ENCODE assay signal across 2 cellular contexts in the genomic region with DNA sequence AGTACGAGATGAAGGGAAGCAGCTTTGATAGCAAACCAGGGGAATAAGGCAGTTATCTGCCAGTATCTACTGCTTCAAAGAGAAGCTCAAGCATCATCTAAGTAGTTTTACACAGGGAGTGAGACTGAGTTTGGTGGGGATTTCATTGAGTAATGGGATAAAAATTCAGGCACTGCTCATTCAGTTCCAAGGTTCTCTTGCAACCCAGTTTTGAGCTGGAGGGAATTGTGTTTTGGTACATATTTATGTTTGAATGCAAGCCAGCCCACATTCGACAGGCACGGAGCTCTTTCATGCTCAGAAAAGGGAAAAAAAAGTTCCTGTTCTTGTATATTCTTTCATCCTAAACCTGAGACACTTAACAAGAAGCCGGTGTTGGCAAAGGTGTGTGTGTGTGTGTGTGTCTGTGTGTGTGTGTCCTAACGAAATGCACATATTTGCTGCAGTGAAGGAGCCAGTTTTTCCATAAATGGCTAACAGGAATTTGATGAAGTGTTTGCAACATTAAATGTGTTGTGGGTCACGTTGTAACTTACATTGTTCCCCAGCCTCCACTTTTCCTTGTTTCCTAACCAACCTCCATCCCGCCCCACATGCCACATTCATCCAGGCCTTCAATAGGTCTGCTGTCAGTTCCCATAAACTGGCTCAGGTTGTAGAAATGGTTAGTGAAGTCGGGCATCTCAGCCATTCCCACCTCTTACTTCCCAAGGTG.
TF ChIP-seq lines count a peak whose summit lies in the region.

No MANE protein-coding gene starts in this region.

TF ChIP-seq in GM23338, 12 proteins besides CTCF, POLR2A, EP300 and RAD21 (continues in another document):
- TF ChIP-seq, protein P1, sequence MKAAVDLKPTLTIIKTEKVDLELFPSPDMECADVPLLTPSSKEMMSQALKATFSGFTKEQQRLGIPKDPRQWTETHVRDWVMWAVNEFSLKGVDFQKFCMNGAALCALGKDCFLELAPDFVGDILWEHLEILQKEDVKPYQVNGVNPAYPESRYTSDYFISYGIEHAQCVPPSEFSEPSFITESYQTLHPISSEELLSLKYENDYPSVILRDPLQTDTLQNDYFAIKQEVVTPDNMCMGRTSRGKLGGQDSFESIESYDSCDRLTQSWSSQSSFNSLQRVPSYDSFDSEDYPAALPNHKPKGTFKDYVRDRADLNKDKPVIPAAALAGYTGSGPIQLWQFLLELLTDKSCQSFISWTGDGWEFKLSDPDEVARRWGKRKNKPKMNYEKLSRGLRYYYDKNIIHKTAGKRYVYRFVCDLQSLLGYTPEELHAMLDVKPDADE (IDR thresholded peaks at IDR 0.05) = no peak
- TF ChIP-seq ZNF331 (CRISPR knock-in tag; IDR thresholded peaks at IDR 0.05; ENCODE audit: low read depth) (no peak), STAT1 (IDR thresholded peaks at IDR 0.05; ENCODE audit: unreplicated experiment) (no peak), EZH2phosphoT487 (IDR thresholded peaks at IDR 0.05; ENCODE audit: unreplicated experiment) (no peak), JUNB (IDR thresholded peaks at IDR 0.05; ENCODE audit: unreplicated experiment) (no peak), EZH2 (IDR thresholded peaks at IDR 0.05; ENCODE audit: low read depth, unreplicated experiment) (no peak)
- TF ChIP-seq, protein P2, sequence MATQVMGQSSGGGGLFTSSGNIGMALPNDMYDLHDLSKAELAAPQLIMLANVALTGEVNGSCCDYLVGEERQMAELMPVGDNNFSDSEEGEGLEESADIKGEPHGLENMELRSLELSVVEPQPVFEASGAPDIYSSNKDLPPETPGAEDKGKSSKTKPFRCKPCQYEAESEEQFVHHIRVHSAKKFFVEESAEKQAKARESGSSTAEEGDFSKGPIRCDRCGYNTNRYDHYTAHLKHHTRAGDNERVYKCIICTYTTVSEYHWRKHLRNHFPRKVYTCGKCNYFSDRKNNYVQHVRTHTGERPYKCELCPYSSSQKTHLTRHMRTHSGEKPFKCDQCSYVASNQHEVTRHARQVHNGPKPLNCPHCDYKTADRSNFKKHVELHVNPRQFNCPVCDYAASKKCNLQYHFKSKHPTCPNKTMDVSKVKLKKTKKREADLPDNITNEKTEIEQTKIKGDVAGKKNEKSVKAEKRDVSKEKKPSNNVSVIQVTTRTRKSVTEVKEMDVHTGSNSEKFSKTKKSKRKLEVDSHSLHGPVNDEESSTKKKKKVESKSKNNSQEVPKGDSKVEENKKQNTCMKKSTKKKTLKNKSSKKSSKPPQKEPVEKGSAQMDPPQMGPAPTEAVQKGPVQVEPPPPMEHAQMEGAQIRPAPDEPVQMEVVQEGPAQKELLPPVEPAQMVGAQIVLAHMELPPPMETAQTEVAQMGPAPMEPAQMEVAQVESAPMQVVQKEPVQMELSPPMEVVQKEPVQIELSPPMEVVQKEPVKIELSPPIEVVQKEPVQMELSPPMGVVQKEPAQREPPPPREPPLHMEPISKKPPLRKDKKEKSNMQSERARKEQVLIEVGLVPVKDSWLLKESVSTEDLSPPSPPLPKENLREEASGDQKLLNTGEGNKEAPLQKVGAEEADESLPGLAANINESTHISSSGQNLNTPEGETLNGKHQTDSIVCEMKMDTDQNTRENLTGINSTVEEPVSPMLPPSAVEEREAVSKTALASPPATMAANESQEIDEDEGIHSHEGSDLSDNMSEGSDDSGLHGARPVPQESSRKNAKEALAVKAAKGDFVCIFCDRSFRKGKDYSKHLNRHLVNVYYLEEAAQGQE (IDR thresholded peaks at IDR 0.05; ENCODE audit: unreplicated experiment) = no peak
- TF ChIP-seq, protein P3, sequence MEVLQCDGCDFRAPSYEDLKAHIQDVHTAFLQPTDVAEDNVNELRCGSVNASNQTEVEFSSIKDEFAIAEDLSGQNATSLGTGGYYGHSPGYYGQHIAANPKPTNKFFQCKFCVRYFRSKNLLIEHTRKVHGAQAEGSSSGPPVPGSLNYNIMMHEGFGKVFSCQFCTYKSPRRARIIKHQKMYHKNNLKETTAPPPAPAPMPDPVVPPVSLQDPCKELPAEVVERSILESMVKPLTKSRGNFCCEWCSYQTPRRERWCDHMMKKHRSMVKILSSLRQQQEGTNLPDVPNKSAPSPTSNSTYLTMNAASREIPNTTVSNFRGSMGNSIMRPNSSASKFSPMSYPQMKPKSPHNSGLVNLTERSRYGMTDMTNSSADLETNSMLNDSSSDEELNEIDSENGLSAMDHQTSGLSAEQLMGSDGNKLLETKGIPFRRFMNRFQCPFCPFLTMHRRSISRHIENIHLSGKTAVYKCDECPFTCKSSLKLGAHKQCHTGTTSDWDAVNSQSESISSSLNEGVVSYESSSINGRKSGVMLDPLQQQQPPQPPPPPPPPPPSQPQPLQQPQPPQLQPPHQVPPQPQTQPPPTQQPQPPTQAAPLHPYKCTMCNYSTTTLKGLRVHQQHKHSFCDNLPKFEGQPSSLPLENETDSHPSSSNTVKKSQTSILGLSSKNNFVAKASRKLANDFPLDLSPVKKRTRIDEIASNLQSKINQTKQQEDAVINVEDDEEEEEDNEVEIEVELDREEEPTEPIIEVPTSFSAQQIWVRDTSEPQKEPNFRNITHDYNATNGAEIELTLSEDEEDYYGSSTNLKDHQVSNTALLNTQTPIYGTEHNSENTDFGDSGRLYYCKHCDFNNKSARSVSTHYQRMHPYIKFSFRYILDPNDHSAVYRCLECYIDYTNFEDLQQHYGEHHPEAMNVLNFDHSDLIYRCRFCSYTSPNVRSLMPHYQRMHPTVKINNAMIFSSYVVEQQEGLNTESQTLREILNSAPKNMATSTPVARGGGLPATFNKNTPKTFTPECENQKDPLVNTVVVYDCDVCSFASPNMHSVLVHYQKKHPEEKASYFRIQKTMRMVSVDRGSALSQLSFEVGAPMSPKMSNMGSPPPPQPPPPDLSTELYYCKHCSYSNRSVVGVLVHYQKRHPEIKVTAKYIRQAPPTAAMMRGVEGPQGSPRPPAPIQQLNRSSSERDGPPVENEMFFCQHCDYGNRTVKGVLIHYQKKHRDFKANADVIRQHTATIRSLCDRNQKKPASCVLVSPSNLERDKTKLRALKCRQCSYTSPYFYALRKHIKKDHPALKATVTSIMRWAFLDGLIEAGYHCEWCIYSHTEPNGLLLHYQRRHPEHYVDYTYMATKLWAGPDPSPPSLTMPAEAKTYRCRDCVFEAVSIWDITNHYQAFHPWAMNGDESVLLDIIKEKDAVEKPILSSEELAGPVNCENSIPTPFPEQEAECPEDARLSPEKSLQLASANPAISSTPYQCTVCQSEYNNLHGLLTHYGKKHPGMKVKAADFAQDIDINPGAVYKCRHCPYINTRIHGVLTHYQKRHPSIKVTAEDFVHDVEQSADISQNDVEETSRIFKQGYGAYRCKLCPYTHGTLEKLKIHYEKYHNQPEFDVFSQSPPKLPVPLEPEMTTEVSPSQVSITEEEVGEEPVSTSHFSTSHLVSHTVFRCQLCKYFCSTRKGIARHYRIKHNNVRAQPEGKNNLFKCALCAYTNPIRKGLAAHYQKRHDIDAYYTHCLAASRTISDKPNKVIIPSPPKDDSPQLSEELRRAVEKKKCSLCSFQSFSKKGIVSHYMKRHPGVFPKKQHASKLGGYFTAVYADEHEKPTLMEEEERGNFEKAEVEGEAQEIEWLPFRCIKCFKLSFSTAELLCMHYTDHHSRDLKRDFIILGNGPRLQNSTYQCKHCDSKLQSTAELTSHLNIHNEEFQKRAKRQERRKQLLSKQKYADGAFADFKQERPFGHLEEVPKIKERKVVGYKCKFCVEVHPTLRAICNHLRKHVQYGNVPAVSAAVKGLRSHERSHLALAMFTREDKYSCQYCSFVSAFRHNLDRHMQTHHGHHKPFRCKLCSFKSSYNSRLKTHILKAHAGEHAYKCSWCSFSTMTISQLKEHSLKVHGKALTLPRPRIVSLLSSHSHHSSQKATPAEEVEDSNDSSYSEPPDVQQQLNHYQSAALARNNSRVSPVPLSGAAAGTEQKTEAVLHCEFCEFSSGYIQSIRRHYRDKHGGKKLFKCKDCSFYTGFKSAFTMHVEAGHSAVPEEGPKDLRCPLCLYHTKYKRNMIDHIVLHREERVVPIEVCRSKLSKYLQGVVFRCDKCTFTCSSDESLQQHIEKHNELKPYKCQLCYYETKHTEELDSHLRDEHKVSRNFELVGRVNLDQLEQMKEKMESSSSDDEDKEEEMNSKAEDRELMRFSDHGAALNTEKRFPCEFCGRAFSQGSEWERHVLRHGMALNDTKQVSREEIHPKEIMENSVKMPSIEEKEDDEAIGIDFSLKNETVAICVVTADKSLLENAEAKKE (CRISPR knock-in tag; IDR thresholded peaks at IDR 0.05) = no peak

TF ChIP-seq in H1, 55 proteins besides CTCF, POLR2A, EP300 and RAD21:
- no peak for TF ChIP-seq NANOG (IDR thresholded peaks at IDR 0.05; ENCODE audit: insufficient read depth, low read depth, low read length, poor library complexity, severe bottlenecking)
- TF ChIP-seq TBP (IDR thresholded peaks at IDR 0.05; ENCODE audit: low read depth, low read length) = no peak
- TF ChIP-seq POLR2AphosphoS5 (IDR thresholded peaks at IDR 0.05; ENCODE audit: low read depth, low read length) = no peak
- no peak for TF ChIP-seq BRCA1 (IDR thresholded peaks at IDR 0.05; ENCODE audit: low read depth, low read length)
- TF ChIP-seq EZH2 (IDR thresholded peaks at IDR 0.05; ENCODE audit: low read depth, low read length, severe bottlenecking) = no peak
- TF ChIP-seq SUZ12 (IDR thresholded peaks at IDR 0.05; ENCODE audit: low read length) = no peak
- no peak for TF ChIP-seq CEBPB (IDR thresholded peaks at IDR 0.05; ENCODE audit: low read depth, low read length)
- no peak for TF ChIP-seq JUND (IDR thresholded peaks at IDR 0.05; ENCODE audit: low read length)
- TF ChIP-seq, protein P4, sequence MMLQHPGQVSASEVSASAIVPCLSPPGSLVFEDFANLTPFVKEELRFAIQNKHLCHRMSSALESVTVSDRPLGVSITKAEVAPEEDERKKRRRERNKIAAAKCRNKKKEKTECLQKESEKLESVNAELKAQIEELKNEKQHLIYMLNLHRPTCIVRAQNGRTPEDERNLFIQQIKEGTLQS (IDR thresholded peaks at IDR 0.05; ENCODE audit: insufficient read depth, low read depth, low read length) = no peak
- TF ChIP-seq CBX5 (IDR thresholded peaks at IDR 0.05; ENCODE audit: low read depth, low read length) = no peak
- TF ChIP-seq SIRT6 (IDR thresholded peaks at IDR 0.05; ENCODE audit: low read length) = no peak
- no peak for TF ChIP-seq SRF (IDR thresholded peaks at IDR 0.05; ENCODE audit: low read depth, low read length)
- no peak for TF ChIP-seq BCL11A (IDR thresholded peaks at IDR 0.05; ENCODE audit: low read depth in 2 of 2, low read length in 2 of 2)
